In genomic region chr5:40223884-40224402, GRCh38 we compare ENCODE assay signal across 8 cellular contexts.
A peak's percentile ranks its signal among the peaks of the same experiment; 100 is the strongest.
DNase-seq lines count a peak whose midpoint lies in the region; ATAC-seq and FAIRE-seq lines count a peak whose summit lies in the region.

No MANE protein-coding gene starts in this region.

- DNase-seq in RPMI7951 (ENCODE audit: low read depth) (peak; percentile 92), glomerular visceral epithelial cell (ENCODE audit: extremely low spot score) (peak; percentile 98), NCI-H748 treated with DMSO at 0.1 percent for 48 hours (lab: John Stamatoyannopoulos, UW) (no peak), COR-L47 (lab: John Stamatoyannopoulos, UW) (no peak), GM19239 (ENCODE audit: insufficient read length, low spot score) (no peak), NCI-H526 treated with DMSO at 0.1 percent for 48 hours (lab: John Stamatoyannopoulos, UW) (no peak)

- no peak for FAIRE-seq in GM19239 (lab: Jason Lieb, UNC)

- ATAC-seq in GM18511 (IDR thresholded peaks at IDR 0.05; ENCODE audit: unreplicated experiment) (peak; percentile 65), HG02610 (IDR thresholded peaks at IDR 0.05; ENCODE audit: unreplicated experiment) (peak; percentile 78)

Comparison
In these comparisons a context has a peak if more than half of its experiments do, and no peak if none do; other contexts are left out.
1. DNase-seq: peak in RPMI7951 (single experiment) and glomerular visceral epithelial cell (single experiment); none in NCI-H748 treated with DMSO at 0.1 percent for 48 hours (single experiment), COR-L47 (single experiment), GM19239 (single experiment) and NCI-H526 treated with DMSO at 0.1 percent for 48 hours (single experiment).